11 cellular contexts compared by ENCODE assay signal in the genomic region with DNA sequence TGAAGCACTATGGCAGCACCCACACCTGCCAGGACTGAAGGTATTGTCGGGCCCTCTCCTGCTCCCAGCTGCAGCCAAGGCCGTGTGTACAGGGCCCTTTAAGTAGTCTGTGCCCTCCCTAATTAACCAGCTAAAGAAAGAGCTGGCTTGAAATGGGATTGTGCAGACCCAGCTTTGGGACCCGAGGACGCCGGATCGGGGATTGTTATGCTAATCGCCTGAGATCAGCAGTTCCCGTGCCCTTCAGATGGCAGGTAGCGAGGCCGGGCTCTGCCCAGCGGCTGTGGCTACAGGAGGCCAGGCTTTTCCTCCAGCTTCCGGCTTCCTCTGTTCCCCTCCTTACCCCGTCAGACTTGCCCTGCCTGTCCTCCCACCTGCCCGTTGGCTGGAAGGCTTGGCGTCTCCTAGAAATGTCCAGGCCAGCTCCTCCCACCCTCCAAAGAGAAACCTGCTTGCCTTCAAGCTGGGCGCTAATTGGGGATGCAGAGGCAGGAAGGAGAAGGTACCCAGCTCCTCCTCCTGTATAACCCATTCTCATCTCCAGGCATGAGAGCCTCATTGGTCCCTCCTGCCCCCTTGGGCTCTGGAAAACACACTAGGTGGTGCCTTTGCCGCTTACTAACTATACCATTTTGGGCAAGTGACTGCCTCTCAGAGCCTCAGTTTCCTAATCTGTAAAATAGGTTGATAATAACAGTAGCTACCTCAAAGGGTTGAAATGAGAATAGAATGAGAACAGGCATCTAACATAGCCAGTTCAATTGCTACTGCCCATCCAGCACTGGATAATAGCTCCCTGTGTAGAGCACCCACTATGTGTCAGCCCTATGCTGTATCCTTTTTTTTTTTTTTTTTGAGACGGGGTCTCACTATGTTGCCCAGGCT. TPM values are rescaled to one million over a fixed set of nuclear protein-coding genes. Genes with fewer than 3 reads are reported as not detected.
DNase-seq lines count a peak whose midpoint lies in the region; ATAC-seq and TF ChIP-seq lines count a peak whose summit lies in the region.
"Had no signal": no experiment of that assay in that cellular context is flagged by ENCODE, and none has a peak within 500 bp of the region (broad histone marks: within the 10 kb centered on the region; RNA-seq: fewer than 3 reads in every experiment).

No MANE protein-coding gene starts in this region.

- no TSS peak for BruUV-seq in Panc1 (replicated peaks; lab: Mats Ljungman, UMichigan)

- in situ Hi-C loops in Panc1 (cut with HindIII; ENCODE audit: low pct_unique_long_range_greater_than_20kb, low sequenced_read_pairs) (no loop called here), GM13977 (cut with MboI; ENCODE audit: low pct_unique_long_range_greater_than_20kb, low sequenced_read_pairs, unreplicated experiment) (no loop called here)

- TF ChIP-seq POLR2A in thyroid gland (IDR thresholded peaks at IDR 0.05): no peak

- H3K27me3 Mint-ChIP-seq in effector memory CD8-positive, alpha-beta T cell: peaks cover 48 to 75% of the 10 kb centered on the region in 2 donors

- H3K27me3 ChIP-seq in Panc1 (ENCODE audit: control insufficient read depth, insufficient read depth, low read length): no peaks in the 10 kb centered on the region
- no peaks in the 10 kb centered on the region for H3K27me3 ChIP-seq in iPS-20b (ENCODE audit: insufficient read depth, low read length)
- no peaks in the 10 kb centered on the region for H3K27me3 ChIP-seq in thyroid gland

- no peak overlapping the region for H3K4me3 Mint-ChIP-seq in effector memory CD8-positive, alpha-beta T cell
- H3K4me3 Mint-ChIP-seq: activated T-cell treated with anti-CD3 and anti-CD28 coated beads, Interleukin-2, amount 50 U/mL, for 72 hours had no signal

- WGBS in thyroid gland, 2 donors: 21 to 43% methylated on average over 7 to 18 of the region's 18 CpGs

- no peak overlapping the region for H3K4me3 ChIP-seq in Panc1 (ENCODE audit: low read depth in 2 of 2, low read length in 2 of 2)
- H3K4me3 ChIP-seq in iPS-20b (ENCODE audit: low read length): peak overlapping the region; percentile 4; the same call in 1 of the 2 replicates
- no peak overlapping the region for H3K4me3 ChIP-seq in thyroid gland (replicated peaks in 1 of 3)
- H3K4me3 ChIP-seq: SK-N-MC had no signal

- TF ChIP-seq CTCF in Panc1 (IDR thresholded peaks at IDR 0.05) (no peak), thyroid gland (IDR thresholded peaks at IDR 0.05) (no peak), GM13977 (IDR thresholded peaks at IDR 0.05; ENCODE audit: extremely low read depth, insufficient read depth, missing control alignments) (no peak)

- no peaks in the 10 kb centered on the region for H3K4me1 ChIP-seq in Panc1 (ENCODE audit: control insufficient read depth, insufficient read depth, low read length)
- H3K4me1 ChIP-seq in iPS-20b (ENCODE audit: insufficient read depth, low read length): no peaks in the 10 kb centered on the region; the same call in 1 of the 2 replicates
- H3K4me1 ChIP-seq in thyroid gland: no peaks in the 10 kb centered on the region

- H3K27ac Mint-ChIP-seq in effector memory CD8-positive, alpha-beta T cell: no peak overlapping the region
- H3K27ac Mint-ChIP-seq: activated T-cell treated with anti-CD3 and anti-CD28 coated beads, Interleukin-2, amount 50 U/mL, for 72 hours had no signal

- CTCF ChIA-PET in Panc1 (lab: Charles Lee): interaction anchor here (0.7 to 0.9 kb wide), 2 partner anchors 28 to 366 kb away, joined by 6 to 9 read pairs; no protein-coding TSS in a partner anchor

- H3K4me1 Mint-ChIP-seq in effector memory CD8-positive, alpha-beta T cell (ENCODE audit: low read depth in 2 of 2): peaks cover 0 to 4% of the 10 kb centered on the region in 2 donors

- H3K27ac ChIP-seq in Panc1 (ENCODE audit: low read length): no peak overlapping the region
- H3K27ac ChIP-seq in iPS-20b (ENCODE audit: low read length): peak overlapping the region; percentile 20
- H3K27ac ChIP-seq in thyroid gland: no peak overlapping the region
- H3K27ac ChIP-seq: SK-N-MC had no signal

- intact Hi-C loops in Panc1 (cut with micrococcal nuclease; ENCODE audit: unreplicated experiment): no loop called here
- intact Hi-C loops in thyroid gland (cut with DNase I): no loop called here

- H3K9me3 Mint-ChIP-seq in effector memory CD8-positive, alpha-beta T cell: no peaks in the 10 kb centered on the region
- H3K9me3 Mint-ChIP-seq: activated T-cell treated with anti-CD3 and anti-CD28 coated beads, Interleukin-2, amount 50 U/mL, for 72 hours had no signal

- no peaks in the 10 kb centered on the region for H3K36me3 Mint-ChIP-seq in effector memory CD8-positive, alpha-beta T cell (ENCODE audit: insufficient read depth)

- H3K36me3 ChIP-seq in Panc1 (ENCODE audit: control insufficient read depth, insufficient read depth, low read length) (no peaks in the 10 kb centered on the region), iPS-20b (ENCODE audit: insufficient read depth, low read depth, low read length) (no peaks in the 10 kb centered on the region), thyroid gland (no peaks in the 10 kb centered on the region)

- DNase-seq in NCI-H2081 (lab: John Stamatoyannopoulos, UW) (peak; percentile 9 to 29), NCI-H2081 treated with DMSO at 0.1 percent for 48 hours (lab: John Stamatoyannopoulos, UW) (no peak), Panc1 (ENCODE audit: low read depth, low spot score) (no peak), thyroid gland (peak; percentile 56 to 68), GM13977 (ENCODE audit: low spot score) (no peak)
- no peak for DNase-seq in effector memory CD8-positive, alpha-beta T cell
- DNase-seq in NK-92 treated with Interleukin-12 subunit alpha and Interleukin-12 subunit beta, amount 100 ng/mL, for 24 hours (lab: John Stamatoyannopoulos, UW): no peak
- DNase-seq: activated T-cell treated with anti-CD3 and anti-CD28 coated beads, Interleukin-2, amount 50 U/mL, for 72 hours; stimulated activated CD4-positive, alpha-beta T cell treated with anti-CD3 and anti-CD28 coated beads, Interleukin-4, amount 100 ng/mL, for 4 hours had no signal

- H3K9ac ChIP-seq in iPS-20b (ENCODE audit: low read depth, low read length): peak overlapping the region; percentile 61; the same call in 1 of the 2 replicates

- POLR2A ChIA-PET in Panc1 (lab: Charles Lee): no interaction called here

- ATAC-seq in Panc1: peak; percentile 52; the same call in 1 of the 2 replicates
- ATAC-seq in effector memory CD8-positive, alpha-beta T cell (replicated peaks): no peak
- ATAC-seq: activated T-cell treated with anti-CD3 and anti-CD28 coated beads, Interleukin-2, amount 50 U/mL, for 72 hours had no signal

- no peaks in the 10 kb centered on the region for H3K9me3 ChIP-seq in Panc1 (ENCODE audit: control insufficient read depth, insufficient read depth, low read depth, low read length)
- no peaks in the 10 kb centered on the region for H3K9me3 ChIP-seq in iPS-20b (ENCODE audit: insufficient read depth, low read depth, low read length)
- H3K9me3 ChIP-seq in thyroid gland: no peaks in the 10 kb centered on the region

RNA-seq across cellular contexts. Expression of gene MSI1, which starts 25.8 kb away (rescaled TPM):
- total RNA-seq in Panc1 (2021; ENCODE audit: unreplicated experiment) (4.1 TPM), thyroid gland (1 to 10 TPM in 1 of 4 donors, under 1 TPM in 1, not detected in 2; 0.33 to 1.6 TPM)
- polyA plus RNA-seq in Panc1 (2012; ENCODE audit: insufficient read length): 2.6 TPM

RNA-seq across cellular contexts. Expression of gene COX6A1, which starts 43.2 kb away (rescaled TPM):
- total RNA-seq in Panc1 (2021; ENCODE audit: unreplicated experiment) (557 TPM), thyroid gland (1,000 to 10,000 TPM in 1 of 4 donors, 100 to 1,000 TPM in 3; 511 to 1,033 (median 687) TPM)
- 681 TPM for polyA plus RNA-seq in Panc1 (2012; ENCODE audit: insufficient read length)

RNA-seq across cellular contexts. Expression of gene TRIAP1, which starts 51.5 kb away (rescaled TPM):
- total RNA-seq in Panc1 (2021; ENCODE audit: unreplicated experiment) (23.9 TPM), thyroid gland (10 to 100 TPM in 2 of 4 donors, 1 to 10 TPM in 2; 8.1 to 15.2 (median 12.2) TPM)
- polyA plus RNA-seq in Panc1 (2012; ENCODE audit: insufficient read length): 20.6 TPM

RNA-seq across cellular contexts. Expression of gene GATC, which starts 51.5 kb away (rescaled TPM):
- total RNA-seq in Panc1 (2021; ENCODE audit: unreplicated experiment): 34.7 TPM
- 10.4 TPM for polyA plus RNA-seq in Panc1 (2012; ENCODE audit: insufficient read length)
- 10 to 100 TPM; 32.4 to 38.4 (median 36.6) TPM for total RNA-seq in thyroid gland

Comparison
In these comparisons a context has a peak if more than half of its experiments do, and no peak if none do; other contexts are left out.
1. DNase-seq: peak in NCI-H2081 (2 of 2) and thyroid gland (2 of 2); none in NCI-H2081 treated with DMSO at 0.1 percent for 48 hours (single experiment), Panc1 (single experiment), GM13977 (single experiment), effector memory CD8-positive, alpha-beta T cell (0 of 3) and NK-92 treated with Interleukin-12 subunit alpha and Interleukin-12 subunit beta, amount 100 ng/mL, for 24 hours (single experiment).